Comparison of ENCODE assay signal across 24 cellular contexts in the genomic region with DNA sequence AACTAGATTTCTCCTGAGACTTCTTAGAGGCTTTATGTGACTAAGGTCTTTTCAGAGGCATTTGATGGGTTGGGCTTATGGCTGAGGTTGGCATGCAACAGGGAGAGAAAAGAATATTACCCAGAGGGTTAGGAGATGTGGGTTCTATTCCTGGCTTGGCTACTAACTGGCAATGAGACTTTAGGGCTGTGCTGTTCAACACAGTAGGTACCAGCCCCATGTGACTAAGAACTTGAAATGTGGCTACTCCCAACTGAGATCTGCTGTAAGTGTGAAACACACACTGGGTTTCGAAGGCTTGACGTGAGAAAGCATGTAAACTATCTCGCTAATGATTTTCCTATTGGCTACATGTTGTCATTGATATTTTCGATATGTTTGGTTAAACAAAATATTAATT.
"Had no signal": no experiment of that assay in that cellular context is flagged by ENCODE, and none has a peak within 500 bp of the region (broad histone marks: within the 10 kb centered on the region; RNA-seq: fewer than 3 reads in every experiment).

No MANE protein-coding gene starts in this region.

- H3K36me3 Mint-ChIP-seq: natural killer cell; neural progenitor cell; stimulated activated memory B cell treated with anti-CD40 and anti-IgM and Interleukin-4, amounts not matched to agents 10 μg/mL and 1 μg/mL and 100 μg/mL, for 72 hours had no signal

- H3K27me3 Mint-ChIP-seq: stimulated activated naive CD8-positive, alpha-beta T cell treated with anti-CD3 and anti-CD28 coated beads, Interleukin-15, Interleukin-2, amounts not matched to agents 100 ng/mL and 50 ng/mL, for 24 hours had no signal

- H3K9ac ChIP-seq: neural progenitor cell had no signal

- H3K27me3 ChIP-seq: neural progenitor cell, ovary, tibial artery, upper lobe of right lung, vagina had no signal

- H3K4me3 ChIP-seq: coronary artery, heart right ventricle, mucosa of descending colon, neural progenitor cell, ovary, smooth muscle cell, tibial artery, upper lobe of right lung, vagina had no signal

- H3K36me3 ChIP-seq: heart right ventricle, neural progenitor cell, ovary, tibial artery, upper lobe of right lung, vagina had no signal

- H3K9me3 ChIP-seq: heart right ventricle, mucosa of descending colon, ovary, tibial artery, upper lobe of right lung, vagina had no signal

- H3K27ac ChIP-seq: coronary artery, heart right ventricle, neural progenitor cell, ovary, tibial artery, upper lobe of right lung, vagina had no signal

- DNase-seq: effector CD4-positive, alpha-beta T cell; endodermal cell; heart right ventricle; hypothalamus; kidney glomerular epithelial cell; mammary epithelial cell; mucosa of descending colon; natural killer cell; nucleus accumbens; ovary; right cardiac atrium; stimulated activated CD4-positive, alpha-beta T cell treated with anti-CD3 and anti-CD28 coated beads, Interleukin-4, amount 100 ng/mL, for 1 hour; tibial artery; upper lobe of right lung had no signal

- H3K9me3 Mint-ChIP-seq: endodermal cell; natural killer cell; neural progenitor cell; stimulated activated memory B cell treated with anti-CD40 and anti-IgM and Interleukin-4, amounts not matched to agents 10 μg/mL and 1 μg/mL and 100 μg/mL, for 72 hours; stimulated activated naive CD8-positive, alpha-beta T cell treated with anti-CD3 and anti-CD28 coated beads, Interleukin-15, Interleukin-2, amounts not matched to agents 100 ng/mL and 50 ng/mL, for 24 hours had no signal

- H3K4me2 ChIP-seq: neural progenitor cell, smooth muscle cell had no signal

- H2AFZ ChIP-seq: neural progenitor cell had no signal

- FAIRE-seq: endothelial cell of umbilical vein, frontal cortex, islet of Langerhans had no signal

- ATAC-seq: heart right ventricle; mucosa of descending colon; natural killer cell; right cardiac atrium; stimulated activated memory B cell treated with anti-CD40 and anti-IgM and Interleukin-4, amounts not matched to agents 10 μg/mL and 1 μg/mL and 100 μg/mL, for 72 hours; upper lobe of right lung had no signal

- H3K4me1 ChIP-seq: heart right ventricle, neural progenitor cell, tibial artery, upper lobe of right lung, vagina had no signal

- H3K4me3 Mint-ChIP-seq: endodermal cell; natural killer cell; neural progenitor cell; stimulated activated memory B cell treated with anti-CD40 and anti-IgM and Interleukin-4, amounts not matched to agents 10 μg/mL and 1 μg/mL and 100 μg/mL, for 72 hours; stimulated activated naive CD8-positive, alpha-beta T cell treated with anti-CD3 and anti-CD28 coated beads, Interleukin-15, Interleukin-2, amounts not matched to agents 100 ng/mL and 50 ng/mL, for 24 hours had no signal

- H3K4me1 Mint-ChIP-seq: endodermal cell, natural killer cell had no signal

- H3K27ac Mint-ChIP-seq: endodermal cell; natural killer cell; neural progenitor cell; progenitor cell of endocrine pancreas; stimulated activated memory B cell treated with anti-CD40 and anti-IgM and Interleukin-4, amounts not matched to agents 10 μg/mL and 1 μg/mL and 100 μg/mL, for 72 hours; stimulated activated naive CD8-positive, alpha-beta T cell treated with anti-CD3 and anti-CD28 coated beads, Interleukin-15, Interleukin-2, amounts not matched to agents 100 ng/mL and 50 ng/mL, for 24 hours had no signal
